Comparison of ENCODE assay signal across 21 cellular contexts in the genomic region with DNA sequence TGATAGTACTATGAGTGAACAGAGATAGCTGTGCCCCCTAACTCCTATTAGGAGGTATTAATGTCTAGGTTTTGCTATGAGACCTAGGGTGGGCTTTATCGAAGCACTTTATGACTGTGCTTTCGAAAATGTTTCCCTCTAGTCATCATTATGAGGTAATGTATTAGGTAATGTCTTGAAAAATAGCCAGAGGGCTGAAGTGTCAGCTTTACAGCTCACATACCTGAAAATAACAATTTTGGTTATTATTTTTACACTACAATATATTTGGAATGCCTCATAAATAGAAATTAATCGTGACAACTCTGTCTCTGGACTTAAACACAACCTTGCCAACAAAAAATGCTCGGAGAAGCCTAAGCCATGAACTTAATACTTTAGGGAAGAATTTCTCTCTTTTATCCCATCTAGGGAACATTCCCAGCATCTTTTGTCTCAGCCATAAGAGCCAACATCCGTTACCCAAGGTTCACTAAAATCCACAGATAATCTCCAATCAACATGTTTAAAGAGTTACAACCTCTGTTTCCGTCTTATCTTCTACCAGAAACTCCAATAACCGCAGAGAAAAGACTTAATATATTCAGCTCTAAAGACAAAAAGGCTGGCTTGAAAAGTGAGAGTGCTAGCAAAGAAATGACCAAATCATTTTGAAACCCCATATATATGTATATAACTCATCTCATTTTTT.
DNase-seq lines count a peak whose midpoint lies in the region; TF ChIP-seq lines count a peak whose summit lies in the region.
"Had no signal": no experiment of that assay in that cellular context is flagged by ENCODE, and none has a peak within 500 bp of the region (broad histone marks: within the 10 kb centered on the region; RNA-seq: fewer than 3 reads in every experiment).

No MANE protein-coding gene starts in this region.

- no peak overlapping the region for H3K23ac ChIP-seq in trophoblast cell (ENCODE audit: low read length)

- no CpG with 5 or more reads among the region's 7 CpGs for WGBS in trophoblast cell (ENCODE audit: extremely low coverage, insufficient coverage, insufficient read length)

- no peak overlapping the region for H4K12ac ChIP-seq in trophoblast cell (ENCODE audit: low read depth, low read length)

- H4K8ac ChIP-seq in trophoblast cell (ENCODE audit: low read depth, low read length), result no peak overlapping the region

- no peaks in the 10 kb centered on the region for H3K79me2 ChIP-seq in trophoblast cell (ENCODE audit: control insufficient read depth, insufficient read depth, low read length, poor library complexity)

- peaks cover 21% of the 10 kb centered on the region for H3K79me1 ChIP-seq in trophoblast cell (ENCODE audit: low read length)

- H3K14ac ChIP-seq in trophoblast cell (ENCODE audit: low read length), result no peak overlapping the region

- no peaks in the 10 kb centered on the region for H3K27me3 ChIP-seq in ascending aorta
- H3K27me3 ChIP-seq in trophoblast cell (ENCODE audit: insufficient read depth, low read length), result no peaks in the 10 kb centered on the region
- H3K27me3 ChIP-seq: heart left ventricle, vagina had no signal

- intact Hi-C loops in ascending aorta (cut with DNase I), result loop anchor here (5.0 kb wide), 1 partner anchor 1031 kb away; a partner anchor contains a TSS

- no peak overlapping the region for H4K91ac ChIP-seq in trophoblast cell (ENCODE audit: low read depth, low read length)

- TF ChIP-seq CTCF in ascending aorta (IDR thresholded peaks at IDR 0.05) (no peak), fibroblast of mammary gland (conservative IDR thresholded peaks at IDR 0.05; ENCODE audit: control insufficient read depth, insufficient read depth, low read depth, low read length) (no peak)

- no peak overlapping the region for H3K9ac ChIP-seq in trophoblast cell (ENCODE audit: low read length)

- H2BK5ac ChIP-seq in trophoblast cell (ENCODE audit: low read depth, low read length, poor library complexity), result no peak overlapping the region

- H3K27ac ChIP-seq in ascending aorta, result peak overlapping the region; percentile 65 to 76
- H3K27ac ChIP-seq in trophoblast cell (ENCODE audit: low read depth, low read length), result peak overlapping the region; percentile 21
- H3K27ac ChIP-seq: C4-2B, vagina, VCaP had no signal

- no peak overlapping the region for H2BK120ac ChIP-seq in trophoblast cell (ENCODE audit: insufficient read depth, low read length, poor library complexity)

- H3K4me2 ChIP-seq in trophoblast cell (ENCODE audit: low read length), result peak overlapping the region; percentile 12

- H3K18ac ChIP-seq in trophoblast cell (ENCODE audit: low read length), result no peak overlapping the region

- H3K9me3 ChIP-seq in ascending aorta (no peaks in the 10 kb centered on the region), trophoblast cell (ENCODE audit: insufficient read depth, low read depth, low read length) (no peaks in the 10 kb centered on the region)
- H3K9me3 ChIP-seq: heart left ventricle, vagina had no signal

- no peak overlapping the region for H2AFZ ChIP-seq in trophoblast cell (ENCODE audit: insufficient read depth, low read length, poor library complexity)

- H3K4me1 ChIP-seq in ascending aorta (peaks cover 0 to 29% of the 10 kb centered on the region in 2 donors), trophoblast cell (ENCODE audit: control insufficient read depth in 1 of 2, insufficient read depth in 2 of 2, low read length in 2 of 2) (peaks cover 0 to 11% of the 10 kb centered on the region in 2 experiments)
- H3K4me1 ChIP-seq: vagina had no signal

- peak; percentile 51 for DNase-seq in ELR (ENCODE audit: low read depth)
- no peak for DNase-seq in ascending aorta (ENCODE audit: low spot score in 2 of 2)
- DNase-seq in fibroblast of mammary gland (ENCODE audit: low read depth), result peak; percentile 51
- peak in 1 of 2 donors; percentile 90 for DNase-seq in trophoblast cell
- DNase-seq in activated CD4-positive, alpha-beta T cell treated with anti-CD3 and anti-CD28 coated beads for 48 hours, result no peak
- DNase-seq in stimulated activated CD4-positive, alpha-beta T cell treated with anti-CD3 and anti-CD28 coated beads, Interleukin-2, amount 100 ng/mL, for 48 hours, result no peak
- no peak for DNase-seq in NCI-H526 (lab: John Stamatoyannopoulos, UW)
- DNase-seq in NCI-H2107 (lab: John Stamatoyannopoulos, UW), result no peak
- DNase-seq: activated CD4-positive, alpha-beta T cell treated with anti-CD3 and anti-CD28 coated beads, Interleukin-2, amount 50 U/mL, for 48 hours; activated gamma-delta T cell; activated T-cell treated with anti-CD3 and anti-CD28 coated beads for 4 hours; central memory CD4-positive, alpha-beta T cell; effector CD4-positive, alpha-beta T cell; heart left ventricle; NCI-H1417 treated with DMSO at 0.1 percent for 48 hours; NCI-H748 treated with DMSO at 0.1 percent for 48 hours; SIG-M5; T-helper 2 cell had no signal

- no peak overlapping the region for H2AK5ac ChIP-seq in trophoblast cell (ENCODE audit: low read length)

- no peak overlapping the region for H3K4me3 ChIP-seq in ascending aorta
- H3K4me3 ChIP-seq in fibroblast of mammary gland (ENCODE audit: control insufficient read depth, low read depth, low read length), result no peak overlapping the region
- no peak overlapping the region for H3K4me3 ChIP-seq in trophoblast cell (ENCODE audit: low read depth, low read length)
- H3K4me3 ChIP-seq: heart left ventricle, vagina had no signal

- H2BK12ac ChIP-seq in trophoblast cell (ENCODE audit: low read length), result no peak overlapping the region

- no peaks in the 10 kb centered on the region for H3K36me3 ChIP-seq in ascending aorta
- H3K36me3 ChIP-seq in trophoblast cell (ENCODE audit: control insufficient read depth in 1 of 2, insufficient read depth in 2 of 2, low read length in 2 of 2), result no peaks in the 10 kb centered on the region
- H3K36me3 ChIP-seq: heart left ventricle, vagina had no signal

- H3K4ac ChIP-seq in trophoblast cell (ENCODE audit: low read depth, low read length), result no peak overlapping the region

Comparison
In these comparisons a context has a peak if more than half of its experiments do, and no peak if none do; other contexts are left out.
1. DNase-seq: peak in ELR (single experiment) and fibroblast of mammary gland (single experiment); none in ascending aorta (0 of 2), activated CD4-positive, alpha-beta T cell treated with anti-CD3 and anti-CD28 coated beads for 48 hours (single experiment), stimulated activated CD4-positive, alpha-beta T cell treated with anti-CD3 and anti-CD28 coated beads, Interleukin-2, amount 100 ng/mL, for 48 hours (0 of 2), NCI-H526 (0 of 2) and NCI-H2107 (single experiment).